1 cellular context compared by ENCODE assay signal in genomic region chr7:26944486-26944885, GRCh38.
TF ChIP-seq lines count a peak whose summit lies in the region.

No MANE protein-coding gene starts in this region.

TF ChIP-seq in H1, 55 proteins besides CTCF, POLR2A, EP300 and RAD21:
- TF ChIP-seq SP1 (IDR thresholded peaks at IDR 0.05; ENCODE audit: low read depth, low read length), result no peak
- no peak for TF ChIP-seq KDM1A (IDR thresholded peaks at IDR 0.05; ENCODE audit: borderline replicate concordance, low read length)
- no peak for TF ChIP-seq TAF7 (optimal IDR thresholded peaks at IDR 0.05; ENCODE audit: borderline replicate concordance, low read depth, low read length)
- TF ChIP-seq SIN3A (conservative IDR thresholded peaks at IDR 0.05 in 1 of 2, IDR thresholded peaks at IDR 0.05 in 1 of 2; ENCODE audit: low read depth in 1 of 2, low read length in 2 of 2), result no peak
TF ChIP-seq in H1: peak in this region for 0.
